Comparison of ENCODE assay signal across 1 cellular context in the genomic region with DNA sequence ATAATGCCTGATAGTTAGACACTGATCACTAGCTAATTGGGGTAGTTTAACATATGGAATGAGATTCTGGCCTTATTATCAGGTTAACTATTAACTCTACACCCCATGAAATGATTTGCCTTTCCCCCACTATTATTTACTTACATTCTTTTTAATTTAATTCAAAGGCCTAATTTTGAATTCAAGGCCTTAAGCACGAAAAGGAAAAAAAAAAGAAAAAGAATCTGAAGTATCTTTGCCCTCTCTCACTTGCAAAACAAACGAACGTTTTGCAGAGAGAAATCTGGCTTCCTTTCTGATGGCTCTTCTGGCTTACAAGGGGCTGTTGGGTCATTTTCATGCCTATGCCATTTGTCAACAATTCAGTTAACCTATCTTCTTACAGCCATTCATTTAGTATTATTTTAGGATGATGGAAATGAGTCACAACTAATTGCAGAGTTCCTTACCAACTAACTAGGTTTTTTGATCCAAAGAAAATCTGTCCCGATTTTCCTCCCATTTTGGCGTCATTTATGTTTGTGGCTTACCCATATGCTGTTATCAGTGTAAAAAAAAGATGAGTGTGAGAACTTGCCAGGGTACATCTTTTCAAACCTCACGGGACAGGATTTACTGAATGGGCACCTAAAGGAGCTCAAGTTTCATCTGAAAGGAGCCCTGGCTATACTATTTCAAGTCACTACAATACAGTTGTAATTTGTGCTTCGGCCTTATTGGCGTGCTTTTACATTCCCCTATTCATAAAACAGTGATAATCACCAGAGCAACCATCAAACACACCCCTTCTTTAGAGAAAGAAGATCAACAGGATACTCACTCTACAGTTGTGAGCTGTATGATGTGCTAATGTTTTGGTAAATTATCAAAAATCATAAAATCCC.
TF ChIP-seq lines count a peak whose summit lies in the region.

No MANE protein-coding gene starts in this region.

TF ChIP-seq in H1, 55 proteins besides CTCF, POLR2A, EP300 and RAD21:
- TF ChIP-seq TAF1 (IDR thresholded peaks at IDR 0.05; ENCODE audit: low read depth, low read length), result no peak
- no peak for TF ChIP-seq CHD1 (IDR thresholded peaks at IDR 0.05; ENCODE audit: low read depth, low read length)
- no peak for TF ChIP-seq SP2 (IDR thresholded peaks at IDR 0.05; ENCODE audit: low read length)
- no peak for TF ChIP-seq SIX5 (IDR thresholded peaks at IDR 0.05; ENCODE audit: low read depth, low read length)
- TF ChIP-seq TCF12 (IDR thresholded peaks at IDR 0.05; ENCODE audit: low read depth, low read length), result no peak
- no peak for TF ChIP-seq GTF2F1 (IDR thresholded peaks at IDR 0.05; ENCODE audit: borderline replicate concordance, low read depth, low read length)
- no peak for TF ChIP-seq BCL11A (IDR thresholded peaks at IDR 0.05; ENCODE audit: low read depth in 2 of 2, low read length in 2 of 2)
- TF ChIP-seq SIN3A (conservative IDR thresholded peaks at IDR 0.05 in 1 of 2, IDR thresholded peaks at IDR 0.05 in 1 of 2; ENCODE audit: low read depth in 1 of 2, low read length in 2 of 2), result no peak
- no peak for TF ChIP-seq JUN (IDR thresholded peaks at IDR 0.05; ENCODE audit: low read depth, low read length)
- no peak for TF ChIP-seq NRF1 (IDR thresholded peaks at IDR 0.05; ENCODE audit: low read depth, low read length)
- TF ChIP-seq HDAC2 (IDR thresholded peaks at IDR 0.05; ENCODE audit: borderline replicate concordance in 1 of 2, low read depth in 2 of 2, low read length in 2 of 2), result no peak
